9 cellular contexts compared by ENCODE assay signal in genomic region chr3:137970914-137971831, GRCh38. TPM values are rescaled to one million over a fixed set of nuclear protein-coding genes. Genes with fewer than 3 reads are reported as not detected.
DNase-seq lines count a peak whose midpoint lies in the region; ATAC-seq and TF ChIP-seq lines count a peak whose summit lies in the region.
"Had no signal": no experiment of that assay in that cellular context is flagged by ENCODE, and none has a peak within 500 bp of the region (broad histone marks: within the 10 kb centered on the region; RNA-seq: fewer than 3 reads in every experiment).

No MANE protein-coding gene starts in this region.

- no peaks in the 10 kb centered on the region for H3K9me3 Mint-ChIP-seq in activated T-cell treated with anti-CD3 and anti-CD28 coated beads, Interleukin-2, amount 50 U/mL, for 72 hours
- H3K9me3 Mint-ChIP-seq: central memory CD8-positive, alpha-beta T cell had no signal

- DNase-seq in DMS79 (lab: John Stamatoyannopoulos, UW): peak; percentile 40
- peak; percentile 83 for DNase-seq in OCI-M1 (lab: John Stamatoyannopoulos, UW)
- peak; percentile 63 to 64 for DNase-seq in activated T-cell treated with anti-CD3 and anti-CD28 coated beads, Interleukin-2, amount 50 U/mL, for 72 hours
- DNase-seq in foreskin fibroblast: peak; percentile 44 to 80
- DNase-seq in occipital lobe (lab: John Stamatoyannopoulos, UW): peak; percentile 58
- DNase-seq in transverse colon: peak; percentile 74

- H3K4me3 Mint-ChIP-seq in activated T-cell treated with anti-CD3 and anti-CD28 coated beads, Interleukin-2, amount 50 U/mL, for 72 hours: no peak overlapping the region
- H3K4me3 Mint-ChIP-seq: central memory CD8-positive, alpha-beta T cell had no signal

- ATAC-seq in GM21619 (IDR thresholded peaks at IDR 0.05; ENCODE audit: unreplicated experiment): peak; percentile 100
- ATAC-seq in activated T-cell treated with anti-CD3 and anti-CD28 coated beads, Interleukin-2, amount 50 U/mL, for 72 hours (replicated peaks in 1 of 2): peak; percentile 56 to 66

- intact Hi-C loops in transverse colon (cut with DNase I; ENCODE audit: low total_unique reads): no loop called here

- peaks cover 0 to 3% (median 0%) of the 10 kb centered on the region in 4 donors for H3K4me1 ChIP-seq in transverse colon

- peaks cover 17% of the 10 kb centered on the region for H3K27me3 Mint-ChIP-seq in activated T-cell treated with anti-CD3 and anti-CD28 coated beads, Interleukin-2, amount 50 U/mL, for 72 hours (ENCODE audit: low read depth)
- H3K27me3 Mint-ChIP-seq: central memory CD8-positive, alpha-beta T cell had no signal

- no peaks in the 10 kb centered on the region for H3K27me3 ChIP-seq in transverse colon

- H3K4me3 ChIP-seq in foreskin fibroblast (ENCODE audit: low read depth in 1 of 2, low read length in 2 of 2) (no peak overlapping the region), transverse colon (no peak overlapping the region)

- TF ChIP-seq EP300 in Ishikawa (IDR thresholded peaks at IDR 0.05; ENCODE audit: borderline replicate concordance): no peak
- no peak for TF ChIP-seq EP300 in transverse colon (IDR thresholded peaks at IDR 0.05; ENCODE audit: low read depth)

- peak; percentile 81 for TF ChIP-seq RAD21 in Ishikawa (IDR thresholded peaks at IDR 0.05; ENCODE audit: low read depth)

- TF ChIP-seq POLR2A in transverse colon (IDR thresholded peaks at IDR 0.05): no peak

- 10 to 19% methylated on average over 11 to 18 of the region's 18 CpGs for WGBS in transverse colon (ENCODE audit: low coverage in 1 of 2), 2 donors

- no peaks in the 10 kb centered on the region for H3K9me3 ChIP-seq in transverse colon

- no peaks in the 10 kb centered on the region for H3K36me3 ChIP-seq in transverse colon

- H3K36me3 Mint-ChIP-seq in activated T-cell treated with anti-CD3 and anti-CD28 coated beads, Interleukin-2, amount 50 U/mL, for 72 hours (ENCODE audit: insufficient read depth in 2 of 2): no peaks in the 10 kb centered on the region

- no peak overlapping the region for H3K27ac Mint-ChIP-seq in activated T-cell treated with anti-CD3 and anti-CD28 coated beads, Interleukin-2, amount 50 U/mL, for 72 hours

- in situ Hi-C loops in transverse colon (cut with MboI; ENCODE audit: low pct_ligation_motif_present in 1 of 4, low pct_unique_long_range_greater_than_20kb in 1 of 4, low sequenced_read_pairs in 3 of 4): no loop called here

- H3K4me1 Mint-ChIP-seq in activated T-cell treated with anti-CD3 and anti-CD28 coated beads, Interleukin-2, amount 50 U/mL, for 72 hours (ENCODE audit: low read depth): no peaks in the 10 kb centered on the region
- H3K4me1 Mint-ChIP-seq: central memory CD8-positive, alpha-beta T cell had no signal

- TF ChIP-seq CTCF in foreskin fibroblast (IDR thresholded peaks at IDR 0.05; ENCODE audit: low read depth, low read length): peak; percentile 96
- peak; percentile 52 to 77 (median 68) for TF ChIP-seq CTCF in transverse colon (IDR thresholded peaks at IDR 0.05)

- H3K27ac ChIP-seq in transverse colon: no peak overlapping the region

TF ChIP-seq in Ishikawa, 13 proteins besides CTCF, POLR2A, EP300 and RAD21:
- no peak for TF ChIP-seq EGR1 (IDR thresholded peaks at IDR 0.05)
- 0 out of 2 replicates have a peak, but pooled peaks have one; percentile 22 for TF ChIP-seq TEAD4 (IDR thresholded peaks at IDR 0.05)
- TF ChIP-seq MAX (IDR thresholded peaks at IDR 0.05): 0 out of 2 replicates have a peak, but pooled peaks have one; percentile 30

RNA-seq across cellular contexts. Expression of gene CLDN18, which starts 38.8 kb away (rescaled TPM):
- total RNA-seq in activated T-cell treated with anti-CD3 and anti-CD28 coated beads, Interleukin-2, amount 50 U/mL, for 72 hours: not detected
- total RNA-seq in occipital lobe (not detected), transverse colon (not detected)
